In genomic region chr11:8567597-8568198, GRCh38 we compare ENCODE assay signal across 1 cellular context.
TF ChIP-seq lines count a peak whose summit lies in the region.

No MANE protein-coding gene starts in this region.

TF ChIP-seq in GM12878, 131 proteins besides CTCF, POLR2A, EP300 and RAD21 (continued from another document):
- TF ChIP-seq PML (IDR thresholded peaks at IDR 0.05; ENCODE audit: low read length) (no peak), RUNX3 (IDR thresholded peaks at IDR 0.05; ENCODE audit: low read length) (peak; percentile 61; the same call in 1 of the 2 replicates)
